Comparison of ENCODE assay signal across 16 cellular contexts in the genomic region with DNA sequence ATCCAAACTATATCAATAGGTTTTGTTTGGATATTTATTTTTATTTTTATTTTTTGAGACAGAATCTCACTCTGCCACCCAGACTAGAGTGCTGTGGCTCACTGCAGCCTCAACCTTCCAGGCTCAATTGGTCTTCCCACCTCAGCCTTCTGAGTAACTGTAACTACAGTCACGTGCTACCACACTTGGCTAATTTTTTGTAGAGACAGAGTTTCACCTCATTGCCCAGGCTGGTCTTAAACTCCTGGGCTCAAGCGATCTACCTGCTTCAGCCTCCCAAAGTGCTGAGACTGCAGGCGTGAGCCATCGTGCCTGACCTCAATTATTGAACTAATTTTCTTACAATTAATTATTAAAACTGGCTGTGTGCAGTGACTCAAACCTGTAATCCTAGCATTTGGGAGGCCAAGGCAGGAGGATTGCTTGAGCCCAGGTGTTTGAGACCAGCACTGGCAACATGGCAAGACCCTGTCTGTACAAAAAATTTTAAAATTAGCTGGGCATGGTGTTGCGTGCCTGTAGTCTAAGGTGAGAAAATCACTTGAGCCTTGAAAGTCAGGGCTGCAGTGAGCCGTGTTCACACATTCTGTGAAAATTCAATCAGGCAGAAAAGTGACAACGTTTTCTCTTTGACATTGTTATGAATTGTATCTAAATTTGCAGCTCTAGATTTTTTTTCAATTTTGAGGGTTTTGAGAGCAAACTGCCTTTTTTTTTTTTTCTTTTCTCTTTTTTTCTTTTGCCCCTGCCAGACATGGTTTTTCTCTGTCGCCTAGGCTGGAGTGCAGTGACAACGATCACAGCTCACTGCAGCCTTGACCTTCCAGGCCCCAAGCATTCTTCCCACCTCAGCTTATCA.
A peak's percentile ranks its signal among the peaks of the same experiment; 100 is the strongest.
DNase-seq lines count a peak whose midpoint lies in the region; ATAC-seq and TF ChIP-seq lines count a peak whose summit lies in the region.
"Had no signal": no experiment of that assay in that cellular context is flagged by ENCODE, and none has a peak within 500 bp of the region (broad histone marks: within the 10 kb centered on the region; RNA-seq: fewer than 3 reads in every experiment).

No MANE protein-coding gene starts in this region.

- DNase-seq in GM10266 (ENCODE audit: extremely low spot score), result peak; percentile 52
- no peak for DNase-seq in T-helper 17 cell
- no peak for DNase-seq in SJCRH30
- no peak for DNase-seq in GM19240 (ENCODE audit: insufficient read length, low spot score)
- no peak for DNase-seq in naive thymus-derived CD8-positive, alpha-beta T cell
- DNase-seq in MG63, result no peak
- DNase-seq: activated CD4-positive, alpha-beta T cell treated with anti-CD3 and anti-CD28 coated beads for 48 hours; activated naive CD8-positive, alpha-beta T cell treated with anti-CD3 and anti-CD28 coated beads, Interleukin-2, amount 10 ng/mL, durations not matched to agents 7 days and 5 days; C1 segment of cervical spinal cord; effector CD8-positive, alpha-beta T cell; heart right ventricle; NCI-H510A; upper lobe of right lung had no signal

- H3K4me1 Mint-ChIP-seq in T-helper 17 cell, result no peaks in the 10 kb centered on the region
- peaks cover 0 to 3% (median 0%) of the 10 kb centered on the region in 4 donors for H3K4me1 Mint-ChIP-seq in naive thymus-derived CD8-positive, alpha-beta T cell
- H3K4me1 Mint-ChIP-seq: activated naive CD8-positive, alpha-beta T cell treated with anti-CD3 and anti-CD28 coated beads, Interleukin-2, amount 10 ng/mL, durations not matched to agents 7 days and 5 days had no signal

- POLR2A ChIA-PET in naive thymus-derived CD8-positive, alpha-beta T cell (lab: Charles Lee), result no interaction called here

- H3K27me3 ChIP-seq in SJCRH30 (no peaks in the 10 kb centered on the region), MG63 (no peaks in the 10 kb centered on the region)
- H3K27me3 ChIP-seq: heart right ventricle, SJSA1, upper lobe of right lung had no signal

- no peaks in the 10 kb centered on the region for H3K9me3 ChIP-seq in T-helper 17 cell (ENCODE audit: control insufficient read depth, low read length, poor library complexity, severe bottlenecking)
- H3K9me3 ChIP-seq in SJCRH30 (replicated peaks), result no peaks in the 10 kb centered on the region; the same call in 1 of the 2 replicates
- no peaks in the 10 kb centered on the region for H3K9me3 ChIP-seq in MG63
- H3K9me3 ChIP-seq: heart right ventricle, SJSA1, upper lobe of right lung had no signal

- no peaks in the 10 kb centered on the region for H3K36me3 Mint-ChIP-seq in T-helper 17 cell (ENCODE audit: low read depth)
- H3K36me3 Mint-ChIP-seq in naive thymus-derived CD8-positive, alpha-beta T cell, result peaks cover 0 to 79% (median 15%) of the 10 kb centered on the region in 3 donors

- no peak overlapping the region for H3K4me3 ChIP-seq in SJCRH30
- H3K4me3 ChIP-seq in MG63, result no peak overlapping the region
- H3K4me3 ChIP-seq: heart right ventricle, SJSA1, upper lobe of right lung had no signal

- no peaks in the 10 kb centered on the region for H3K27me3 Mint-ChIP-seq in T-helper 17 cell
- no peaks in the 10 kb centered on the region for H3K27me3 Mint-ChIP-seq in naive thymus-derived CD8-positive, alpha-beta T cell
- H3K27me3 Mint-ChIP-seq: activated naive CD8-positive, alpha-beta T cell treated with anti-CD3 and anti-CD28 coated beads, Interleukin-2, amount 10 ng/mL, durations not matched to agents 7 days and 5 days had no signal

- ATAC-seq in GM19397 (IDR thresholded peaks at IDR 0.05; ENCODE audit: unreplicated experiment) (peak; percentile 75), HG02885 (IDR thresholded peaks at IDR 0.05; ENCODE audit: poor library complexity, unreplicated experiment) (peak; percentile 66), T-helper 17 cell (no peak)
- ATAC-seq in naive thymus-derived CD8-positive, alpha-beta T cell, result no peak
- ATAC-seq: heart right ventricle, upper lobe of right lung had no signal

- H3K27ac Mint-ChIP-seq in T-helper 17 cell, result peak overlapping the region; percentile 34
- H3K27ac Mint-ChIP-seq in naive thymus-derived CD8-positive, alpha-beta T cell, result peak overlapping the region in 2 of 10 donors; percentile 25 to 67
- H3K27ac Mint-ChIP-seq: activated naive CD8-positive, alpha-beta T cell treated with anti-CD3 and anti-CD28 coated beads, Interleukin-2, amount 10 ng/mL, durations not matched to agents 7 days and 5 days had no signal

- peaks cover 78% of the 10 kb centered on the region for H3K36me3 ChIP-seq in SJCRH30
- peaks cover 23% of the 10 kb centered on the region for H3K36me3 ChIP-seq in MG63

- H3K9me3 Mint-ChIP-seq in naive thymus-derived CD8-positive, alpha-beta T cell, result no peaks in the 10 kb centered on the region
- H3K9me3 Mint-ChIP-seq: activated naive CD8-positive, alpha-beta T cell treated with anti-CD3 and anti-CD28 coated beads, Interleukin-2, amount 10 ng/mL, durations not matched to agents 7 days and 5 days had no signal

- H3K27ac ChIP-seq in SJCRH30, result no peak overlapping the region
- H3K27ac ChIP-seq: heart right ventricle, SJSA1, upper lobe of right lung had no signal

- no peaks in the 10 kb centered on the region for H3K4me1 ChIP-seq in SJCRH30
- H3K4me1 ChIP-seq: SJSA1, upper lobe of right lung had no signal

- H3K4me3 Mint-ChIP-seq in T-helper 17 cell, result no peak overlapping the region
- no peak overlapping the region for H3K4me3 Mint-ChIP-seq in naive thymus-derived CD8-positive, alpha-beta T cell
- H3K4me3 Mint-ChIP-seq: activated naive CD8-positive, alpha-beta T cell treated with anti-CD3 and anti-CD28 coated beads, Interleukin-2, amount 10 ng/mL, durations not matched to agents 7 days and 5 days had no signal

- TF ChIP-seq CTCF in GM10266 (IDR thresholded peaks at IDR 0.05; ENCODE audit: control insufficient read depth, insufficient read depth, low read depth, missing control alignments), result no peak

Comparison
In these comparisons a context has a peak if more than half of its experiments do, and no peak if none do; other contexts are left out.
1. ATAC-seq: peak in GM19397 (single experiment) and HG02885 (single experiment); none in T-helper 17 cell (single experiment) and naive thymus-derived CD8-positive, alpha-beta T cell (0 of 2).